ENCODE assay signal across 1 cellular context in genomic region chrX:135420831-135421230, GRCh38.
TF ChIP-seq lines count a peak whose summit lies in the region.

No MANE protein-coding gene starts in this region.

TF ChIP-seq in K562, 482 proteins besides CTCF, POLR2A, EP300 and RAD21 (continued from another document):
- no peak for TF ChIP-seq ZNF407 (IDR thresholded peaks at IDR 0.05; ENCODE audit: low read depth)
- TF ChIP-seq ARNT (IDR thresholded peaks at IDR 0.05) = no peak
- TF ChIP-seq ARID2 (IDR thresholded peaks at IDR 0.05) = no peak
- no peak for TF ChIP-seq TARDBP (IDR thresholded peaks at IDR 0.05)
- TF ChIP-seq PATZ1 (CRISPR knock-in tag; IDR thresholded peaks at IDR 0.05; ENCODE audit: borderline replicate concordance) = no peak
- no peak for TF ChIP-seq E2F5 (CRISPR knock-in tag; IDR thresholded peaks at IDR 0.05)
